In genomic region chr18:46915800-46916550, GRCh38 we compare ENCODE assay signal across 8 cellular contexts. TPM values are rescaled to one million over a fixed set of nuclear protein-coding genes. Genes with fewer than 3 reads are reported as not detected.
DNase-seq lines count a peak whose midpoint lies in the region; ATAC-seq and TF ChIP-seq lines count a peak whose summit lies in the region.

No MANE protein-coding gene starts in this region.

- peak overlapping the region; percentile 76 for H3K27ac Mint-ChIP-seq in activated naive CD8-positive, alpha-beta T cell treated with anti-CD3 and anti-CD28 coated beads, Interleukin-2, amount 10 ng/mL, durations not matched to agents 7 days and 5 days

- no peaks in the 10 kb centered on the region for H3K36me3 ChIP-seq in heart left ventricle
- H3K36me3 ChIP-seq in liver (ENCODE audit: control insufficient read depth in 4 of 4, insufficient read depth in 3 of 4, low read depth in 1 of 4, low read length in 3 of 4): no peaks in the 10 kb centered on the region
- no peaks in the 10 kb centered on the region for H3K36me3 ChIP-seq in vagina

- H3K4me3 Mint-ChIP-seq in activated naive CD8-positive, alpha-beta T cell treated with anti-CD3 and anti-CD28 coated beads, Interleukin-2, amount 10 ng/mL, durations not matched to agents 7 days and 5 days: peak overlapping the region; percentile 92

- H3K27ac ChIP-seq in heart left ventricle (peak overlapping the region in 5 of 12 donors; percentile 86 to 96 (median 90)), liver (ENCODE audit: low read depth in 1 of 2, low read length in 2 of 2) (no peak overlapping the region), vagina (peak overlapping the region; percentile 94)

- no peaks in the 10 kb centered on the region for H3K36me3 Mint-ChIP-seq in activated naive CD8-positive, alpha-beta T cell treated with anti-CD3 and anti-CD28 coated beads, Interleukin-2, amount 10 ng/mL, durations not matched to agents 7 days and 5 days

- intact Hi-C loops in heart left ventricle (cut with DNase I) (loop anchor here in 1 of 10 donors (10.0 kb wide), 1 partner anchor 221 kb away; no protein-coding TSS in a partner anchor), cardiac septum (cut with DNase I) (no loop called here), vagina (cut with DNase I) (no loop called here)

- 22 to 33% (median 27%) methylated on average over 12 of the region's 12 CpGs for WGBS in heart left ventricle, 4 donors
- WGBS in liver: 33% methylated on average over 12 of the region's 12 CpGs

- H3K27me3 Mint-ChIP-seq in activated naive CD8-positive, alpha-beta T cell treated with anti-CD3 and anti-CD28 coated beads, Interleukin-2, amount 10 ng/mL, durations not matched to agents 7 days and 5 days: no peaks in the 10 kb centered on the region

- no peak for ATAC-seq in heart left ventricle
- ATAC-seq in activated naive CD8-positive, alpha-beta T cell treated with anti-CD3 and anti-CD28 coated beads, Interleukin-2, amount 10 ng/mL, durations not matched to agents 7 days and 5 days (ENCODE audit: low read depth): no peak

- POLR2A ChIA-PET in activated naive CD8-positive, alpha-beta T cell treated with anti-CD3 and anti-CD28 coated beads, Interleukin-2, amount 10 ng/mL, durations not matched to agents 7 days and 5 days (lab: Charles Lee): no interaction called here

- H3K4me3 ChIP-seq in heart left ventricle (peak overlapping the region in 11 of 12 donors; percentile 72 to 98 (median 78)), liver (ENCODE audit: low read depth in 1 of 3, low read length in 3 of 3) (peak overlapping the region in 2 of 3 donors; percentile 88 to 93), vagina (peak overlapping the region; percentile 75 to 83)

- peaks cover 28% of the 10 kb centered on the region for H3K4me1 Mint-ChIP-seq in activated naive CD8-positive, alpha-beta T cell treated with anti-CD3 and anti-CD28 coated beads, Interleukin-2, amount 10 ng/mL, durations not matched to agents 7 days and 5 days

- no peak for TF ChIP-seq POLR2A in heart left ventricle (IDR thresholded peaks at IDR 0.05)
- TF ChIP-seq POLR2A in vagina (IDR thresholded peaks at IDR 0.05): no peak

- no peak for DNase-seq in heart left ventricle
- no peak for DNase-seq in cardiac septum (ENCODE audit: low spot score)
- DNase-seq in activated naive CD8-positive, alpha-beta T cell treated with anti-CD3 and anti-CD28 coated beads, Interleukin-2, amount 10 ng/mL, durations not matched to agents 7 days and 5 days: no peak
- DNase-seq in vagina (ENCODE audit: extremely low spot score in 2 of 2): no peak
- no peak for DNase-seq in NCI-H226
- DNase-seq in anterior cingulate cortex (lab: John Stamatoyannopoulos, UW): no peak
- no peak for DNase-seq in NOMO-1 treated with dmso at 0.1 percent for 144 hours (lab: John Stamatoyannopoulos, UW; ENCODE audit: unreplicated experiment)

- TF ChIP-seq CTCF in heart left ventricle (IDR thresholded peaks at IDR 0.05) (no peak), liver (IDR thresholded peaks at IDR 0.05; ENCODE audit: low read depth, low read length, missing input control) (no peak), vagina (IDR thresholded peaks at IDR 0.05) (no peak)

- H3K9me3 ChIP-seq in heart left ventricle (no peaks in the 10 kb centered on the region), liver (ENCODE audit: control insufficient read depth in 4 of 4, low read length in 3 of 4) (no peaks in the 10 kb centered on the region), vagina (no peaks in the 10 kb centered on the region)

- peak overlapping the region; percentile 74 to 85 for H3K9ac ChIP-seq in liver (ENCODE audit: low read depth in 1 of 2, low read length in 2 of 2)

- H3K27me3 ChIP-seq in heart left ventricle (no peaks in the 10 kb centered on the region), liver (ENCODE audit: control insufficient read depth in 4 of 4, insufficient read depth in 4 of 4, low read length in 3 of 4) (no peaks in the 10 kb centered on the region), vagina (no peaks in the 10 kb centered on the region)

- H3K9me3 Mint-ChIP-seq in activated naive CD8-positive, alpha-beta T cell treated with anti-CD3 and anti-CD28 coated beads, Interleukin-2, amount 10 ng/mL, durations not matched to agents 7 days and 5 days: no peaks in the 10 kb centered on the region

- H3K4me1 ChIP-seq in heart left ventricle: peaks cover 0 to 44% (median 15%) of the 10 kb centered on the region in 12 donors
- peaks cover 6 to 18% (median 12%) of the 10 kb centered on the region in 4 donors for H3K4me1 ChIP-seq in liver (ENCODE audit: control insufficient read depth in 4 of 4, insufficient read depth in 4 of 4, low read length in 3 of 4)
- H3K4me1 ChIP-seq in vagina: peaks cover 23% of the 10 kb centered on the region

- TF ChIP-seq RAD21 in liver (IDR thresholded peaks at IDR 0.05): no peak

TF ChIP-seq in liver, 16 proteins besides CTCF, POLR2A, EP300 and RAD21:
- no peak for TF ChIP-seq HNF4A (conservative IDR thresholded peaks at IDR 0.05)
- no peak for TF ChIP-seq HNF4G (IDR thresholded peaks at IDR 0.05)
- TF ChIP-seq SP1 (IDR thresholded peaks at IDR 0.05): no peak
- TF ChIP-seq NR2F2 (IDR thresholded peaks at IDR 0.05): no peak
- TF ChIP-seq REST (IDR thresholded peaks at IDR 0.05): no peak
- TF ChIP-seq ZBTB33 (IDR thresholded peaks at IDR 0.05): no peak
- TF ChIP-seq, protein P1, sequence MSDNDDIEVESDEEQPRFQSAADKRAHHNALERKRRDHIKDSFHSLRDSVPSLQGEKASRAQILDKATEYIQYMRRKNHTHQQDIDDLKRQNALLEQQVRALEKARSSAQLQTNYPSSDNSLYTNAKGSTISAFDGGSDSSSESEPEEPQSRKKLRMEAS (IDR thresholded peaks at IDR 0.05): no peak
- no peak for TF ChIP-seq FOXA2 (IDR thresholded peaks at IDR 0.05)
- TF ChIP-seq ATF3 (IDR thresholded peaks at IDR 0.05): no peak
- no peak for TF ChIP-seq TAF1 (conservative IDR thresholded peaks at IDR 0.05)
- no peak for TF ChIP-seq YY1 (IDR thresholded peaks at IDR 0.05)
- TF ChIP-seq EGR1 (IDR thresholded peaks at IDR 0.05; ENCODE audit: low read depth in 2 of 2): no peak
- no peak for TF ChIP-seq RXRA (IDR thresholded peaks at IDR 0.05)
- TF ChIP-seq FOXA1 (IDR thresholded peaks at IDR 0.05): no peak

RNA-seq across cellular contexts. Expression of gene PIAS2, which starts 1.3 kb away (rescaled TPM):
- total RNA-seq in heart left ventricle: 10 to 100 TPM; 14.8 to 40.7 (median 33.3) TPM
- 1 to 10 TPM; 5.4 to 7.7 TPM for polyA plus RNA-seq in heart left ventricle
- 36.8 TPM for total RNA-seq in cardiac septum
- 10 to 100 TPM; 34.4 to 34.6 TPM for total RNA-seq in activated naive CD8-positive, alpha-beta T cell treated with anti-CD3 and anti-CD28 coated beads, Interleukin-2, amount 10 ng/mL, durations not matched to agents 7 days and 5 days
- total RNA-seq in liver: 10 to 100 TPM in 1 of 2 donors, 1 to 10 TPM in 1; 9.6 to 17.2 TPM
- 1 to 10 TPM; 5.6 to 8.9 TPM for polyA plus RNA-seq in liver
- 17.7 TPM for total RNA-seq in vagina

RNA-seq across cellular contexts. Expression of gene KATNAL2, which starts 1.4 kb away (rescaled TPM):
- total RNA-seq in heart left ventricle (1 to 10 TPM in 8 of 9 donors, under 1 TPM in 1; 0.94 to 5.5 (median 2.0) TPM), cardiac septum (5.7 TPM), liver (1 to 10 TPM in 1 of 2 donors, under 1 TPM in 1; 0.42 to 4.8 TPM), vagina (5.2 TPM)
- polyA plus RNA-seq in heart left ventricle (1 to 10 TPM in 1 of 2 donors, under 1 TPM in 1; 0.91 to 3.1 TPM), liver (1 to 10 TPM; 1.0 to 1.9 TPM)
- total RNA-seq in activated naive CD8-positive, alpha-beta T cell treated with anti-CD3 and anti-CD28 coated beads, Interleukin-2, amount 10 ng/mL, durations not matched to agents 7 days and 5 days: under 1 TPM; 0.43 to 0.58 TPM
